10 cellular contexts compared by ENCODE assay signal in genomic region chr6:31586596-31586995, GRCh38. TPM values are rescaled to one million over a fixed set of nuclear protein-coding genes. Genes with fewer than 3 reads are reported as not detected.
DNase-seq lines count a peak whose midpoint lies in the region; ATAC-seq and TF ChIP-seq lines count a peak whose summit lies in the region.
"Had no signal": no experiment of that assay in that cellular context is flagged by ENCODE, and none has a peak within 500 bp of the region (broad histone marks: within the 10 kb centered on the region; RNA-seq: fewer than 3 reads in every experiment).

No MANE protein-coding gene starts in this region.

- TF ChIP-seq CTCF in Peyer's patch (IDR thresholded peaks at IDR 0.05) = no peak

- H3K9me3 ChIP-seq in Peyer's patch (no peaks in the 10 kb centered on the region), skeletal muscle tissue (ENCODE audit: control insufficient read depth in 3 of 3, low read length in 3 of 3) (no peaks in the 10 kb centered on the region)
- H3K9me3 ChIP-seq: HAP-1 had no signal

- H3K4me1 ChIP-seq in Peyer's patch (peaks cover 0 to 33% (median 17%) of the 10 kb centered on the region in 4 donors), skeletal muscle tissue (ENCODE audit: control insufficient read depth in 3 of 3, insufficient read depth in 3 of 3, low read length in 3 of 3) (peaks cover 5 to 8% (median 8%) of the 10 kb centered on the region in 3 donors)

- H3K27me3 ChIP-seq in Peyer's patch = no peaks in the 10 kb centered on the region
- no peaks in the 10 kb centered on the region for H3K27me3 ChIP-seq in skeletal muscle tissue (ENCODE audit: control insufficient read depth in 3 of 3, insufficient read depth in 3 of 3, low read length in 3 of 3)

- no peak overlapping the region for H3K9ac ChIP-seq in skeletal muscle tissue (ENCODE audit: low read depth in 1 of 3, low read length in 3 of 3)

- peak in 2 of 3 donors; percentile 70 to 76 for DNase-seq in Peyer's patch
- DNase-seq in DMS114 treated with DMSO at 0.1 percent for 48 hours (lab: John Stamatoyannopoulos, UW; ENCODE audit: unreplicated experiment) = no peak
- no peak for DNase-seq in erythroblast (lab: John Stamatoyannopoulos, UW)

- H3K36me3 ChIP-seq in Peyer's patch (no peaks in the 10 kb centered on the region), skeletal muscle tissue (ENCODE audit: control insufficient read depth in 3 of 3, insufficient read depth in 3 of 3, low read length in 3 of 3) (no peaks in the 10 kb centered on the region)

- ATAC-seq in HG03565 (IDR thresholded peaks at IDR 0.05; ENCODE audit: unreplicated experiment) (no peak), HG02642 (IDR thresholded peaks at IDR 0.05; ENCODE audit: poor library complexity, unreplicated experiment) (no peak)

- H3K4me3 ChIP-seq in Peyer's patch (peak overlapping the region in 1 of 4 donors; percentile 12), skeletal muscle tissue (ENCODE audit: low read length in 3 of 3) (no peak overlapping the region)
- H3K4me3 ChIP-seq: HAP-1, lung had no signal

- TF ChIP-seq POLR2A in GM18526 (IDR thresholded peaks at IDR 0.05; ENCODE audit: extremely low read depth, insufficient read length) (peak; percentile 27), Peyer's patch (IDR thresholded peaks at IDR 0.05) (no peak), erythroblast (IDR thresholded peaks at IDR 0.05; ENCODE audit: low read length) (no peak)

- peak overlapping the region; percentile 19 to 93 (median 54) for H3K27ac ChIP-seq in Peyer's patch
- H3K27ac ChIP-seq in cingulate gyrus (ENCODE audit: low read depth, low read length) = peak overlapping the region; percentile 8
- H3K27ac ChIP-seq in skeletal muscle tissue (ENCODE audit: low read depth, low read length) = peak overlapping the region; percentile 25

RNA-seq across cellular contexts. Expression of gene LST1, which starts 0.5 kb away (rescaled TPM):
- total RNA-seq in Peyer's patch = 10 to 100 TPM in 1 of 4 donors, 1 to 10 TPM in 1, not detected in 2; 2.5 to 11.6 TPM
- total RNA-seq in skeletal muscle tissue = 3.7 TPM

RNA-seq across cellular contexts. Expression of gene LTB, which starts 4.4 kb away (rescaled TPM):
- total RNA-seq in Peyer's patch (10 to 100 TPM in 1 of 4 donors, not detected in 3; 14.9 TPM), skeletal muscle tissue (2.1 TPM)

RNA-seq across cellular contexts. Expression of gene NCR3, which starts 6.2 kb away (rescaled TPM):
- total RNA-seq in Peyer's patch (not detected), skeletal muscle tissue (not detected)

RNA-seq across cellular contexts. Expression of gene TNF, which starts 11.2 kb away (rescaled TPM):
- total RNA-seq in Peyer's patch = 1 to 10 TPM in 1 of 4 donors, under 1 TPM in 1, not detected in 2; 0.67 to 3.4 TPM
- not detected for total RNA-seq in skeletal muscle tissue

RNA-seq across cellular contexts. Expression of gene LTA, which starts 14.5 kb away (rescaled TPM):
- total RNA-seq in Peyer's patch (not detected), skeletal muscle tissue (not detected)

Comparison
In these comparisons a context has a peak if more than half of its experiments do, and no peak if none do; other contexts are left out.
1. DNase-seq: peak in Peyer's patch (2 of 3); none in DMS114 treated with DMSO at 0.1 percent for 48 hours (single experiment) and erythroblast (0 of 2).
2. Peak in every context shown above with its lines, with median percentiles within 50 percentile points of each other: H3K27ac ChIP-seq.